In genomic region chr6:158439255-158439654, GRCh38 we compare ENCODE assay signal across 10 cellular contexts.
DNase-seq lines count a peak whose midpoint lies in the region; ATAC-seq and TF ChIP-seq lines count a peak whose summit lies in the region.
"Had no signal": no experiment of that assay in that cellular context is flagged by ENCODE, and none has a peak within 500 bp of the region (broad histone marks: within the 10 kb centered on the region; RNA-seq: fewer than 3 reads in every experiment).

No MANE protein-coding gene starts in this region.

- CTCF ChIA-PET in activated CD8-positive, alpha-beta T cell treated with anti-CD3 and anti-CD28 coated beads for 36 hours (lab: Charles Lee), result no interaction called here
- CTCF ChIA-PET in activated CD8-positive, alpha-beta T cell treated with anti-CD3 and anti-CD28 coated beads, Interleukin-2, amount 10 ng/mL, durations not matched to agents 7 days and 5 days (lab: Charles Lee), result interaction anchor here (1.1 kb wide), 1 partner anchor 21 kb away, joined by 3 read pairs; no protein-coding TSS in a partner anchor

- no peaks in the 10 kb centered on the region for H3K9me3 Mint-ChIP-seq in activated CD8-positive, alpha-beta T cell treated with anti-CD3 and anti-CD28 coated beads for 36 hours
- H3K9me3 Mint-ChIP-seq in activated CD8-positive, alpha-beta T cell treated with anti-CD3 and anti-CD28 coated beads, Interleukin-2, amount 10 ng/mL, durations not matched to agents 7 days and 5 days (ENCODE audit: insufficient read depth), result no peaks in the 10 kb centered on the region
- H3K9me3 Mint-ChIP-seq: T-helper 1 cell treated with Interleukin-12 subunit alpha and Interleukin-12 subunit beta and Interleukin-4 antibody, amounts not matched to agents 30 μg/mL and 1 μg/mL, for 36 hours had no signal

- no peaks in the 10 kb centered on the region for H3K27me3 Mint-ChIP-seq in activated CD8-positive, alpha-beta T cell treated with anti-CD3 and anti-CD28 coated beads for 36 hours
- H3K27me3 Mint-ChIP-seq in activated CD8-positive, alpha-beta T cell treated with anti-CD3 and anti-CD28 coated beads, Interleukin-2, amount 10 ng/mL, durations not matched to agents 7 days and 5 days (ENCODE audit: low read depth), result no peaks in the 10 kb centered on the region

- no peak for DNase-seq in activated CD8-positive, alpha-beta T cell treated with anti-CD3 and anti-CD28 coated beads for 36 hours
- DNase-seq in activated CD8-positive, alpha-beta T cell treated with anti-CD3 and anti-CD28 coated beads, Interleukin-2, amount 10 ng/mL, durations not matched to agents 7 days and 5 days, result no peak
- DNase-seq in NAMALWA (ENCODE audit: low spot score), result peak; percentile 40
- DNase-seq in upper lobe of right lung, result no peak
- no peak for DNase-seq in H4 (ENCODE audit: low spot score)
- DNase-seq in NCI-H2107 treated with DMSO at 0.1 percent for 48 hours (lab: John Stamatoyannopoulos, UW; ENCODE audit: unreplicated experiment), result no peak
- DNase-seq in thyroid gland, result no peak
- DNase-seq: NCI-H1105 had no signal

- TF ChIP-seq CTCF in activated CD8-positive, alpha-beta T cell treated with anti-CD3 and anti-CD28 coated beads for 36 hours (IDR thresholded peaks at IDR 0.05), result no peak
- no peak for TF ChIP-seq CTCF in upper lobe of right lung (IDR thresholded peaks at IDR 0.05)
- TF ChIP-seq CTCF in thyroid gland (IDR thresholded peaks at IDR 0.05), result no peak

- no peaks in the 10 kb centered on the region for H3K4me1 ChIP-seq in upper lobe of right lung
- H3K4me1 ChIP-seq in thyroid gland, result no peaks in the 10 kb centered on the region

- no peak for TF ChIP-seq POLR2A in thyroid gland (IDR thresholded peaks at IDR 0.05)

- no peaks in the 10 kb centered on the region for H3K36me3 ChIP-seq in upper lobe of right lung
- H3K36me3 ChIP-seq in thyroid gland, result no peaks in the 10 kb centered on the region

- H3K4me3 ChIP-seq in upper lobe of right lung, result no peak overlapping the region
- H3K4me3 ChIP-seq in thyroid gland (replicated peaks in 1 of 3), result no peak overlapping the region

- H3K27ac ChIP-seq in upper lobe of right lung, result no peak overlapping the region
- no peak overlapping the region for H3K27ac ChIP-seq in thyroid gland

- POLR2A ChIA-PET in activated CD8-positive, alpha-beta T cell treated with anti-CD3 and anti-CD28 coated beads for 36 hours (lab: Charles Lee), result no interaction called here
- POLR2A ChIA-PET in activated CD8-positive, alpha-beta T cell treated with anti-CD3 and anti-CD28 coated beads, Interleukin-2, amount 10 ng/mL, durations not matched to agents 7 days and 5 days (lab: Charles Lee), result no interaction called here

- ATAC-seq in activated CD8-positive, alpha-beta T cell treated with anti-CD3 and anti-CD28 coated beads for 36 hours, result peak; percentile 62
- no peak for ATAC-seq in activated CD8-positive, alpha-beta T cell treated with anti-CD3 and anti-CD28 coated beads, Interleukin-2, amount 10 ng/mL, durations not matched to agents 7 days and 5 days
- ATAC-seq in HG02943 (IDR thresholded peaks at IDR 0.05; ENCODE audit: low read depth, unreplicated experiment), result peak; percentile 83
- peak; percentile 81 for ATAC-seq in upper lobe of right lung

- H3K4me3 Mint-ChIP-seq in activated CD8-positive, alpha-beta T cell treated with anti-CD3 and anti-CD28 coated beads for 36 hours, result no peak overlapping the region
- H3K4me3 Mint-ChIP-seq in activated CD8-positive, alpha-beta T cell treated with anti-CD3 and anti-CD28 coated beads, Interleukin-2, amount 10 ng/mL, durations not matched to agents 7 days and 5 days, result no peak overlapping the region
- H3K4me3 Mint-ChIP-seq: T-helper 1 cell treated with Interleukin-12 subunit alpha and Interleukin-12 subunit beta and Interleukin-4 antibody, amounts not matched to agents 30 μg/mL and 1 μg/mL, for 36 hours had no signal

- intact Hi-C loops in activated CD8-positive, alpha-beta T cell treated with anti-CD3 and anti-CD28 coated beads for 36 hours (cut with micrococcal nuclease), result no loop called here
- intact Hi-C loops in upper lobe of right lung (cut with DNase I) (no loop called here), thyroid gland (cut with DNase I) (no loop called here)

- H3K4me1 Mint-ChIP-seq in activated CD8-positive, alpha-beta T cell treated with anti-CD3 and anti-CD28 coated beads for 36 hours (ENCODE audit: low read depth), result peaks cover 7% of the 10 kb centered on the region
- peaks cover 4% of the 10 kb centered on the region for H3K4me1 Mint-ChIP-seq in activated CD8-positive, alpha-beta T cell treated with anti-CD3 and anti-CD28 coated beads, Interleukin-2, amount 10 ng/mL, durations not matched to agents 7 days and 5 days (ENCODE audit: low read depth)

- no peak overlapping the region for H3K27ac Mint-ChIP-seq in activated CD8-positive, alpha-beta T cell treated with anti-CD3 and anti-CD28 coated beads for 36 hours
- no peak overlapping the region for H3K27ac Mint-ChIP-seq in activated CD8-positive, alpha-beta T cell treated with anti-CD3 and anti-CD28 coated beads, Interleukin-2, amount 10 ng/mL, durations not matched to agents 7 days and 5 days
- H3K27ac Mint-ChIP-seq: T-helper 1 cell treated with Interleukin-12 subunit alpha and Interleukin-12 subunit beta and Interleukin-4 antibody, amounts not matched to agents 30 μg/mL and 1 μg/mL, for 36 hours had no signal

- no peaks in the 10 kb centered on the region for H3K36me3 Mint-ChIP-seq in activated CD8-positive, alpha-beta T cell treated with anti-CD3 and anti-CD28 coated beads for 36 hours (ENCODE audit: low read depth)
- peaks cover 2% of the 10 kb centered on the region for H3K36me3 Mint-ChIP-seq in activated CD8-positive, alpha-beta T cell treated with anti-CD3 and anti-CD28 coated beads, Interleukin-2, amount 10 ng/mL, durations not matched to agents 7 days and 5 days (ENCODE audit: low read depth)

- H3K27me3 ChIP-seq in upper lobe of right lung (no peaks in the 10 kb centered on the region), thyroid gland (no peaks in the 10 kb centered on the region)

- no peaks in the 10 kb centered on the region for H3K9me3 ChIP-seq in upper lobe of right lung
- H3K9me3 ChIP-seq in thyroid gland, result no peaks in the 10 kb centered on the region
